14 cellular contexts compared by ENCODE assay signal in the genomic region with DNA sequence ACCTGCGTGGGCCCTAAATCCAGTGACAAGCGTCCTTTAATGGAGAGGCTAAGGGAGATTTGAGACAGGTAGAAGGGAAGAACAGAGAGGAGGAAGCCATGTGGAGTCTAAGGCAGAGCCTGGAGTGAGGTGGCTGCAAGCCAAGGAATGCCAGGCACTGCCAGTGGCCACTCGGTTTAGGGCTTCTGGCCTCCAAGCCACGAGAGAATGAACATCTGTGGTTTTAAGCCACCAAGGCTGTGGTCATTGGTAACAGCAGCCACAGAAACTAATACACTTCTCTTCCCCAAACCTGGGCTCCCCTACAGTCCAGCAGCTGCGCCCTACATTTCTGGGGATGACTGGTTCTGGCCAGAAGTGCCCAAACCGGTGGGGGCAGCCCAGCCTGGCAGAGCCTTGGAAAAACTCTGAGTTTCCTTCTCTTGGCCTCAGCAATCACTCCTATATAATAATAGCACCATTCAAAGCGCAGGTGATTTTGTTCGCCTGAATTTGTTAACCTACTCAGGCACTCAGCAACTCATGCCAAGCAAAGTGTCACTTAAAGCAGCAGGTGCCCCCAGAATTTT.
A peak's percentile ranks its signal among the peaks of the same experiment; 100 is the strongest.
DNase-seq lines count a peak whose midpoint lies in the region; TF ChIP-seq lines count a peak whose summit lies in the region.
"Had no signal": no experiment of that assay in that cellular context is flagged by ENCODE, and none has a peak within 500 bp of the region (broad histone marks: within the 10 kb centered on the region; RNA-seq: fewer than 3 reads in every experiment).

No MANE protein-coding gene starts in this region.

- H3K9me3 Mint-ChIP-seq in progenitor cell of endocrine pancreas (ENCODE audit: low read depth) = peaks cover 13% of the 10 kb centered on the region
- H3K9me3 Mint-ChIP-seq in endothelial cell (ENCODE audit: unreplicated experiment) = no peaks in the 10 kb centered on the region

- WGBS in esophagus, 2 donors = 52 to 56% methylated on average over 8 of the region's 8 CpGs
- WGBS in prostate gland = 58% methylated on average over 8 of the region's 8 CpGs

- peaks cover 35% of the 10 kb centered on the region for H3K4me1 Mint-ChIP-seq in progenitor cell of endocrine pancreas (ENCODE audit: low read depth)
- peaks cover 5% of the 10 kb centered on the region for H3K4me1 Mint-ChIP-seq in endothelial cell (ENCODE audit: unreplicated experiment)
- H3K4me1 Mint-ChIP-seq: activated naive CD8-positive, alpha-beta T cell treated with anti-CD3 and anti-CD28 coated beads for 36 hours had no signal

- H3K4me3 ChIP-seq in esophagus (ENCODE audit: low read depth in 1 of 2, low read length in 2 of 2) = no peak overlapping the region
- no peak overlapping the region for H3K4me3 ChIP-seq in prostate gland

- TF ChIP-seq CTCF in prostate gland (IDR thresholded peaks at IDR 0.05) = no peak
- no peak for TF ChIP-seq CTCF in progenitor cell of endocrine pancreas (IDR thresholded peaks at IDR 0.05; ENCODE audit: unreplicated experiment)
- TF ChIP-seq CTCF in endothelial cell (IDR thresholded peaks at IDR 0.05; ENCODE audit: unreplicated experiment) = no peak

- peak; percentile 28 for DNase-seq in EL
- DNase-seq in NCI-H774 (lab: John Stamatoyannopoulos, UW) = peak; percentile 65
- peak; percentile 70 for DNase-seq in prostate gland (ENCODE audit: low spot score)
- DNase-seq in progenitor cell of endocrine pancreas (ENCODE audit: low spot score, unreplicated experiment) = no peak
- DNase-seq in endothelial cell (ENCODE audit: low spot score) = no peak
- DNase-seq in DMS 273 treated with DMSO at 0.1 percent for 48 hours (lab: John Stamatoyannopoulos, UW) = no peak
- no peak for DNase-seq in putamen (ENCODE audit: low spot score)
- DNase-seq: activated naive CD8-positive, alpha-beta T cell treated with anti-CD3 and anti-CD28 coated beads for 36 hours; immature natural killer cell; NCI-H2081; stimulated activated CD4-positive, alpha-beta T cell treated with anti-CD3 and anti-CD28 coated beads, Interleukin-4, amount 100 ng/mL, for 24 hours had no signal

- H3K27ac Mint-ChIP-seq in progenitor cell of endocrine pancreas = no peak overlapping the region
- no peak overlapping the region for H3K27ac Mint-ChIP-seq in endothelial cell (ENCODE audit: unreplicated experiment)
- H3K27ac Mint-ChIP-seq: activated naive CD8-positive, alpha-beta T cell treated with anti-CD3 and anti-CD28 coated beads for 36 hours; immature natural killer cell; stimulated activated memory B cell treated with anti-CD40 and anti-IgM and Interleukin-4, amounts not matched to agents 10 μg/mL and 1 μg/mL and 100 μg/mL, for 72 hours had no signal

- no peaks in the 10 kb centered on the region for H3K27me3 ChIP-seq in esophagus (ENCODE audit: control insufficient read depth in 1 of 2, insufficient read depth in 2 of 2, low read length in 2 of 2)
- no peaks in the 10 kb centered on the region for H3K27me3 ChIP-seq in prostate gland (replicated peaks; ENCODE audit: insufficient read depth)

- no peaks in the 10 kb centered on the region for H3K9me3 ChIP-seq in esophagus (ENCODE audit: control insufficient read depth in 2 of 2, insufficient read depth in 1 of 2, low read depth in 1 of 2, low read length in 1 of 2)
- no peaks in the 10 kb centered on the region for H3K9me3 ChIP-seq in prostate gland

- TF ChIP-seq POLR2A in prostate gland (IDR thresholded peaks at IDR 0.05) = no peak

- intact Hi-C loops in prostate gland (cut with DNase I) = no loop called here

- H3K36me3 Mint-ChIP-seq in progenitor cell of endocrine pancreas (ENCODE audit: insufficient read depth) (peaks cover 2% of the 10 kb centered on the region), endothelial cell (ENCODE audit: low read depth, unreplicated experiment) (peaks cover 10% of the 10 kb centered on the region)
- H3K36me3 Mint-ChIP-seq: stimulated activated memory B cell treated with anti-CD40 and anti-IgM and Interleukin-4, amounts not matched to agents 10 μg/mL and 1 μg/mL and 100 μg/mL, for 72 hours had no signal

- H3K27ac ChIP-seq in esophagus (ENCODE audit: low read depth in 2 of 2, low read length in 1 of 2) (peak overlapping the region; percentile 83 to 94), prostate gland (peak overlapping the region; percentile 56 to 77)
- H3K27ac ChIP-seq: KMS-11 had no signal

- no peak overlapping the region for H3K4me3 Mint-ChIP-seq in progenitor cell of endocrine pancreas (ENCODE audit: low read depth)
- no peak overlapping the region for H3K4me3 Mint-ChIP-seq in endothelial cell (ENCODE audit: unreplicated experiment)
- H3K4me3 Mint-ChIP-seq: activated naive CD8-positive, alpha-beta T cell treated with anti-CD3 and anti-CD28 coated beads for 36 hours; immature natural killer cell; stimulated activated memory B cell treated with anti-CD40 and anti-IgM and Interleukin-4, amounts not matched to agents 10 μg/mL and 1 μg/mL and 100 μg/mL, for 72 hours had no signal

- H3K36me3 ChIP-seq in esophagus (ENCODE audit: control insufficient read depth in 2 of 2, insufficient read depth in 2 of 2, low read length in 1 of 2) = no peaks in the 10 kb centered on the region
- H3K36me3 ChIP-seq in prostate gland = no peaks in the 10 kb centered on the region

- H3K4me1 ChIP-seq in esophagus (ENCODE audit: control insufficient read depth in 2 of 2, insufficient read depth in 2 of 2, low read length in 1 of 2) (peaks cover 5 to 16% of the 10 kb centered on the region in 2 donors), prostate gland (replicated peaks) (peaks cover 13% of the 10 kb centered on the region)

- H3K27me3 Mint-ChIP-seq in progenitor cell of endocrine pancreas (peaks cover 25% of the 10 kb centered on the region), endothelial cell (ENCODE audit: unreplicated experiment) (peaks cover 18% of the 10 kb centered on the region)

Comparison
In these comparisons a context has a peak if more than half of its experiments do, and no peak if none do; other contexts are left out.
1. DNase-seq: peak in EL (single experiment), NCI-H774 (single experiment) and prostate gland (single experiment); none in progenitor cell of endocrine pancreas (single experiment), endothelial cell (single experiment), DMS 273 treated with DMSO at 0.1 percent for 48 hours (single experiment) and putamen (single experiment).